1 cellular context compared by ENCODE assay signal in the genomic region with DNA sequence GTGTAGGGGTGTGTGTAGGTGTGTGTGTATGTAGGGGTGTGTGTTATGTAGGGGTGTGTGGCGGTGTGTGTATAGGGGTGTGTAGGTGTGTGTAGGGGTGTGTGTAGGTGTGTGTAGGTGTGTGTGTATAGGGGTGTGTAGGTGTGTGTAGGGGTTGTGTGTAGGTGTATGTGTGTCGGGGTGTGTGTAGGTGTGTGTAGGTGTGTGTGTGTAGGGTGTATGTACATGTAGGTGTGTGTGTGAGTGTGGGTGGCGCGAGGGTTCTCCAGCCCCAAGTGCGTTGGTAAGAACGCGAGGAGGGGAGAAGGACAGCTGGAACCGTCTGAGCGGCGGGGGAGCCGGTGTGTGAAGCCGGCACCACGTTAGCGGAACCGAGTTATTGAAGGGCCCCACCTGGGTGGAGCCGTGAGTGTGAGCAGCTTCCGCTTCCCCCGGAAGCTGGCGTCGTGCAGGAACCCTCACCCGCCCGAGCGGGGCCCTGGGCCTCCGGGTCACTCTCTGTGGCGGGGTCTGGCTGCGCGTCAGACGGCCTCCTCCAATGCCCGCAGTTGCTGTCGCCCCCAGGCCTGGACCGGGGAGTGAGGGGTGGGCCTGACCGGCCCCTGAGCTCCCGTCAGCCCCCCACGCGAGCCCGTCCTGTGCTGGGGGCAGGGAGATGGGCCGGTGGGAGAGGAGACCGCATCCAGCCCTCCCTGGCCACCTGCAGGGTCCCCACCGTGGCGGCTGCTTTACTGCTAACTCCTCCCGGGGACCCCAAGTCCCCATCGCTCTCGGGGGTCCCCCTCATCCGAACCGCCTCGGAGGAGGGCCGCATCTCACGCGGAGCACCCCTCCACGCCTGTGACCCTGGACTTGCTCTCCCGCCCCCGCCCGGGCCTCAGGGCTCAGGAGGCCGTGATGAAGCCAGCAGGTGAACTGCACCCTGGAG.
TF ChIP-seq lines count a peak whose summit lies in the region.

No MANE protein-coding gene starts in this region.

TF ChIP-seq in K562, 482 proteins besides CTCF, POLR2A, EP300 and RAD21:
- TF ChIP-seq ZNF354B (CRISPR knock-in tag; IDR thresholded peaks at IDR 0.05) = no peak
- TF ChIP-seq ZNF583 (CRISPR knock-in tag; IDR thresholded peaks at IDR 0.05) = no peak
- TF ChIP-seq ZBTB33 (CRISPR knock-in tag; IDR thresholded peaks at IDR 0.05) = peak; percentile 95
- TF ChIP-seq ESRRA (IDR thresholded peaks at IDR 0.05; ENCODE audit: borderline replicate concordance, low read depth) = no peak
- TF ChIP-seq HDGF (IDR thresholded peaks at IDR 0.05) = no peak
- peak; percentile 75 for TF ChIP-seq ZBTB40 (IDR thresholded peaks at IDR 0.05)
- no peak for TF ChIP-seq ZBTB40 (CRISPR knock-in tag; IDR thresholded peaks at IDR 0.05)
- TF ChIP-seq ATF7 (IDR thresholded peaks at IDR 0.05) = no peak
- TF ChIP-seq ZNF561 (CRISPR knock-in tag; conservative IDR thresholded peaks at IDR 0.05) = no peak
- TF ChIP-seq L3MBTL2 (IDR thresholded peaks at IDR 0.05) = peak; percentile 19; the same call in 1 of the 2 replicates
- TF ChIP-seq, protein P1, sequence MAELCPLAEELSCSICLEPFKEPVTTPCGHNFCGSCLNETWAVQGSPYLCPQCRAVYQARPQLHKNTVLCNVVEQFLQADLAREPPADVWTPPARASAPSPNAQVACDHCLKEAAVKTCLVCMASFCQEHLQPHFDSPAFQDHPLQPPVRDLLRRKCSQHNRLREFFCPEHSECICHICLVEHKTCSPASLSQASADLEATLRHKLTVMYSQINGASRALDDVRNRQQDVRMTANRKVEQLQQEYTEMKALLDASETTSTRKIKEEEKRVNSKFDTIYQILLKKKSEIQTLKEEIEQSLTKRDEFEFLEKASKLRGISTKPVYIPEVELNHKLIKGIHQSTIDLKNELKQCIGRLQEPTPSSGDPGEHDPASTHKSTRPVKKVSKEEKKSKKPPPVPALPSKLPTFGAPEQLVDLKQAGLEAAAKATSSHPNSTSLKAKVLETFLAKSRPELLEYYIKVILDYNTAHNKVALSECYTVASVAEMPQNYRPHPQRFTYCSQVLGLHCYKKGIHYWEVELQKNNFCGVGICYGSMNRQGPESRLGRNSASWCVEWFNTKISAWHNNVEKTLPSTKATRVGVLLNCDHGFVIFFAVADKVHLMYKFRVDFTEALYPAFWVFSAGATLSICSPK (IDR thresholded peaks at IDR 0.05; ENCODE audit: borderline replicate concordance) = no peak
- TF ChIP-seq TCF7L2 (IDR thresholded peaks at IDR 0.05; ENCODE audit: low read depth, low read length) = no peak
- no peak for TF ChIP-seq DIDO1 (tag; IDR thresholded peaks at IDR 0.05; ENCODE audit: low read depth)
- no peak for TF ChIP-seq FOSL1 (tag; conservative IDR thresholded peaks at IDR 0.05)
- no peak for TF ChIP-seq ZNF3 (CRISPR knock-in tag; IDR thresholded peaks at IDR 0.05)
- TF ChIP-seq CBFA2T3 (IDR thresholded peaks at IDR 0.05) = no peak
- TF ChIP-seq POLR2G (IDR thresholded peaks at IDR 0.05; ENCODE audit: low read depth, low read length) = 0 out of 2 replicates have a peak, but pooled peaks have one; percentile 48
- TF ChIP-seq E2F6 (IDR thresholded peaks at IDR 0.05; ENCODE audit: borderline replicate concordance in 1 of 2, extremely low read depth in 1 of 2, insufficient read depth in 1 of 2, insufficient read length in 1 of 2, low read depth in 1 of 2, low read length in 1 of 2, poor library complexity in 1 of 2, severe bottlenecking in 1 of 2) = no peak
- no peak for TF ChIP-seq TGIF2 (CRISPR knock-in tag; IDR thresholded peaks at IDR 0.05)
- no peak for TF ChIP-seq SUPT5H (IDR thresholded peaks at IDR 0.05)
- TF ChIP-seq, protein P2, sequence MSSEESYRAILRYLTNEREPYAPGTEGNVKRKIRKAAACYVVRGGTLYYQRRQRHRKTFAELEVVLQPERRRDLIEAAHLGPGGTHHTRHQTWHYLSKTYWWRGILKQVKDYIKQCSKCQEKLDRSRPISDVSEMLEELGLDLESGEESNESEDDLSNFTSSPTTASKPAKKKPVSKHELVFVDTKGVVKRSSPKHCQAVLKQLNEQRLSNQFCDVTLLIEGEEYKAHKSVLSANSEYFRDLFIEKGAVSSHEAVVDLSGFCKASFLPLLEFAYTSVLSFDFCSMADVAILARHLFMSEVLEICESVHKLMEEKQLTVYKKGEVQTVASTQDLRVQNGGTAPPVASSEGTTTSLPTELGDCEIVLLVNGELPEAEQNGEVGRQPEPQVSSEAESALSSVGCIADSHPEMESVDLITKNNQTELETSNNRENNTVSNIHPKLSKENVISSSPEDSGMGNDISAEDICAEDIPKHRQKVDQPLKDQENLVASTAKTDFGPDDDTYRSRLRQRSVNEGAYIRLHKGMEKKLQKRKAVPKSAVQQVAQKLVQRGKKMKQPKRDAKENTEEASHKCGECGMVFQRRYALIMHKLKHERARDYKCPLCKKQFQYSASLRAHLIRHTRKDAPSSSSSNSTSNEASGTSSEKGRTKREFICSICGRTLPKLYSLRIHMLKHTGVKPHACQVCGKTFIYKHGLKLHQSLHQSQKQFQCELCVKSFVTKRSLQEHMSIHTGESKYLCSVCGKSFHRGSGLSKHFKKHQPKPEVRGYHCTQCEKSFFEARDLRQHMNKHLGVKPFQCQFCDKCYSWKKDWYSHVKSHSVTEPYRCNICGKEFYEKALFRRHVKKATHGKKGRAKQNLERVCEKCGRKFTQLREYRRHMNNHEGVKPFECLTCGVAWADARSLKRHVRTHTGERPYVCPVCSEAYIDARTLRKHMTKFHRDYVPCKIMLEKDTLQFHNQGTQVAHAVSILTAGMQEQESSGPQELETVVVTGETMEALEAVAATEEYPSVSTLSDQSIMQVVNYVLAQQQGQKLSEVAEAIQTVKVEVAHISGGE (CRISPR knock-in tag; IDR thresholded peaks at IDR 0.05) = peak in 1 of 3 experiments; percentile 80; a peak in 2 of 6 replicates
- no peak for TF ChIP-seq SP2 (IDR thresholded peaks at IDR 0.05; ENCODE audit: extremely low read depth, low read depth, low read length, poor library complexity, severe bottlenecking)
- no peak for TF ChIP-seq NCOA4 (IDR thresholded peaks at IDR 0.05; ENCODE audit: partially characterized antibody)
- TF ChIP-seq RBFOX2 (IDR thresholded peaks at IDR 0.05; ENCODE audit: low read depth, low read length) = 0 out of 2 replicates have a peak, but pooled peaks have one; percentile 34
- no peak for TF ChIP-seq CAMTA2 (CRISPR knock-in tag; conservative IDR thresholded peaks at IDR 0.05)
